13 cellular contexts compared by ENCODE assay signal in the genomic region with DNA sequence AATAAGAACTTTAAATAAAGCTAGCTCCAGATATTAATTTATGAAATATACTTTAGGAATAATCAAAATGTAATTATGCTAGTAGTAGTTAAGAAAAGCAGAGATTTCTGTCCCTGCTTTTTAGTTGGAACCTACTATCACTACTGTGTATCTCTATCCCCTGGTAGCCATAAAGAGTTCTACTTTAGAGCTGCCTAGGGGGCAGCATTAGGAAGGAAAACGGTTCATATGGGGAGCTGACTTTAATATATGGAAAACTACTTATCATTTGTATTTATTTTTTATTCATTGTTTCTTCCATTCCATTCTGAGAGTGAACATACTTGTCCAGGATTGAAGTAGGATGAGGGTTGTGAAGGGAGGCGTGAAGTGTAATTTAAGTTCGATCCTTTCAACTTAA. TPM values are rescaled to one million over a fixed set of nuclear protein-coding genes. Genes with fewer than 3 reads are reported as not detected.
DNase-seq lines count a peak whose midpoint lies in the region; ATAC-seq and TF ChIP-seq lines count a peak whose summit lies in the region.
"Had no signal": no experiment of that assay in that cellular context is flagged by ENCODE, and none has a peak within 500 bp of the region (broad histone marks: within the 10 kb centered on the region; RNA-seq: fewer than 3 reads in every experiment).

No MANE protein-coding gene starts in this region.

- DNase-seq in G401 (ENCODE audit: low spot score) (peak; percentile 29), Panc1 (ENCODE audit: low read depth, low spot score) (no peak), epithelial cell of esophagus (ENCODE audit: low read depth) (peak; percentile 21), sigmoid colon (no peak), foreskin fibroblast (no peak), NCI-H748 treated with DMSO at 0.1 percent for 48 hours (lab: John Stamatoyannopoulos, UW) (no peak)
- DNase-seq in activated effector memory CD4-positive, alpha-beta T cell treated with Interleukin-2 at 50 U/mL for 16 hours: no peak
- DNase-seq: activated T-cell treated with anti-CD3 and anti-CD28 coated beads, Interleukin-2, amount 50 U/mL, for 48 hours; central memory CD4-positive, alpha-beta T cell; glutamatergic neuron; MV-4-11; transverse colon had no signal

- POLR2A ChIA-PET in Panc1 (lab: Charles Lee): no interaction called here

- H3K36me3 ChIP-seq in Panc1 (ENCODE audit: control insufficient read depth, insufficient read depth, low read length) (no peaks in the 10 kb centered on the region; the same call in 1 of the 2 replicates), sigmoid colon (peaks cover 0 to 4% (median 0%) of the 10 kb centered on the region in 4 donors)

- H3K4me1 ChIP-seq in Panc1 (ENCODE audit: control insufficient read depth, insufficient read depth, low read length) (no peaks in the 10 kb centered on the region), sigmoid colon (peaks cover 0 to 50% (median 28%) of the 10 kb centered on the region in 4 donors)

- no peaks in the 10 kb centered on the region for H3K9me3 ChIP-seq in Panc1 (ENCODE audit: control insufficient read depth, insufficient read depth, low read depth, low read length)
- no peaks in the 10 kb centered on the region for H3K9me3 ChIP-seq in sigmoid colon
- H3K9me3 ChIP-seq: transverse colon had no signal

- TF ChIP-seq CTCF in Panc1 (IDR thresholded peaks at IDR 0.05) (peak; percentile 29; the same call in 1 of the 2 replicates), epithelial cell of esophagus (IDR thresholded peaks at IDR 0.05; ENCODE audit: insufficient read depth, low read depth, low read length, missing control alignments) (peak; percentile 33), sigmoid colon (IDR thresholded peaks at IDR 0.05) (no peak), foreskin fibroblast (IDR thresholded peaks at IDR 0.05; ENCODE audit: low read depth, low read length) (no peak)

- BruUV-seq in Panc1 (replicated peaks; lab: Mats Ljungman, UMichigan): no TSS peak

- no peak for TF ChIP-seq POLR2A in sigmoid colon (IDR thresholded peaks at IDR 0.05)

- H3K27ac ChIP-seq in Panc1 (ENCODE audit: low read length): no peak overlapping the region
- H3K27ac ChIP-seq in sigmoid colon: peak overlapping the region in 3 of 4 donors; percentile 10 to 50 (median 39)
- H3K27ac ChIP-seq: transverse colon had no signal

- ATAC-seq in Panc1: no peak

- no peak for TF ChIP-seq EP300 in sigmoid colon (IDR thresholded peaks at IDR 0.05)

- H3K4me3 ChIP-seq in Panc1 (ENCODE audit: low read depth in 2 of 2, low read length in 2 of 2): no peak overlapping the region
- H3K4me3 ChIP-seq in epithelial cell of esophagus (ENCODE audit: low read length): no peak overlapping the region
- no peak overlapping the region for H3K4me3 ChIP-seq in sigmoid colon
- H3K4me3 ChIP-seq in foreskin fibroblast (ENCODE audit: low read depth in 1 of 2, low read length in 2 of 2): no peak overlapping the region
- H3K4me3 ChIP-seq: lung, transverse colon had no signal

- CTCF ChIA-PET in Panc1 (lab: Charles Lee): interaction anchor here (0.7 kb wide), 1 partner anchor 415 kb away, joined by 3 read pairs; no protein-coding TSS in a partner anchor

- intact Hi-C loops in Panc1 (cut with micrococcal nuclease; ENCODE audit: unreplicated experiment) (no loop called here), sigmoid colon (cut with DNase I) (no loop called here)

- H3K27me3 ChIP-seq in Panc1 (ENCODE audit: control insufficient read depth, insufficient read depth, low read length) (no peaks in the 10 kb centered on the region), sigmoid colon (no peaks in the 10 kb centered on the region)
- H3K27me3 ChIP-seq: transverse colon had no signal

- in situ Hi-C loops in G401 (cut with HindIII; ENCODE audit: low sequenced_read_pairs) (no loop called here), Panc1 (cut with HindIII; ENCODE audit: low pct_unique_long_range_greater_than_20kb, low sequenced_read_pairs) (no loop called here)

- 75 to 82% methylated on average over 3 of the region's 3 CpGs for WGBS in sigmoid colon, 2 donors

RNA-seq across cellular contexts. Expression of a gene that starts 40.9 kb away (rescaled TPM):
- not detected in 2 replicates for total RNA-seq in G401 (2014; rRNA removed; shearing (Covaris generic))
- total RNA-seq in Panc1 (2021; ENCODE audit: unreplicated experiment) (7.2 TPM), sigmoid colon (10 to 100 TPM; 27.5 to 39.2 (median 30.4) TPM)
- 2.1 TPM for polyA plus RNA-seq in Panc1 (2012; ENCODE audit: insufficient read length)
- polyA plus RNA-seq in sigmoid colon: 1 to 10 TPM; 6.4 to 9.6 (median 7.2) TPM

Comparison
In these comparisons a context has a peak if more than half of its experiments do, and no peak if none do; other contexts are left out.
1. DNase-seq: peak in G401 (single experiment) and epithelial cell of esophagus (single experiment); none in Panc1 (single experiment), sigmoid colon (single experiment), foreskin fibroblast (0 of 2), activated effector memory CD4-positive, alpha-beta T cell treated with Interleukin-2 at 50 U/mL for 16 hours (single experiment) and NCI-H748 treated with DMSO at 0.1 percent for 48 hours (single experiment).
2. CTCF ChIP-seq: peak in Panc1 (single experiment) and epithelial cell of esophagus (single experiment); none in sigmoid colon (0 of 4) and foreskin fibroblast (single experiment).